13 cellular contexts compared by ENCODE assay signal in the genomic region with DNA sequence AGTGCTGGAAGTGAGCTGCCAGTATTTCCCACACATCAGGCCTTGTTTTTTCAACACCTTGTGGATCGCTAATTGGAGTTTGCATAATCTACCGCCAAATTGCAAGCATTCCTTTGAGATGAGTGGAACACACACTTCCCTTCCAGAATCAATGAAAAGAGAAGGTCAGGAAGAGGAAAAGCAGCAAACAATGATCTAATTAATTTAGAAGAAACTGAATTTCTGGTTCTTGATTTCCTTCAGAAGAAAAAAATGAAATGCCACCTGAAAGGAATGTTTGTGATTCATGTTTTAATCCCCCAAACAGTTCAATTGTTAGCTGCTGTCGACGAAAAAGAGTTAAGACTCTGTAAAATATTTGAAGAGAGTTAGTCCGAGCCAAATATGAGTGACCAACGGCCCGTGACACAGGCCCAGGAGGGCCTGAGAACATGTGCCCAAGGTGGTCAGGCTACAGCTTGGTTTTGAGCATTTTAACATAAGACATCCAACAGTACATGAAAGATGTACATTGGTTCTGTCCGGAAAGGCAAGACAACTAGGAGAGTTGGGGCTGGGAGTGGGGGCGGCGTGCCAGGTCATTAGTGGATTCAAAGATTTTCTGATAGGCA.
DNase-seq lines count a peak whose midpoint lies in the region; ATAC-seq, FAIRE-seq and TF ChIP-seq lines count a peak whose summit lies in the region.
"Had no signal": no experiment of that assay in that cellular context is flagged by ENCODE, and none has a peak within 500 bp of the region (broad histone marks: within the 10 kb centered on the region; RNA-seq: fewer than 3 reads in every experiment).

No MANE protein-coding gene starts in this region.

- peaks cover 25% of the 10 kb centered on the region for H3K4me1 Mint-ChIP-seq in astrocyte (ENCODE audit: low read depth, unreplicated experiment)

- no peaks in the 10 kb centered on the region for H4K20me1 ChIP-seq in astrocyte (ENCODE audit: insufficient read depth, low read length)

- no peaks in the 10 kb centered on the region for H3K27me3 ChIP-seq in astrocyte (ENCODE audit: insufficient read depth, low read length)
- H3K27me3 ChIP-seq: tibial artery had no signal

- no peaks in the 10 kb centered on the region for H3K79me2 ChIP-seq in astrocyte (ENCODE audit: insufficient read depth, low read length)

- peak overlapping the region; percentile 60 for H3K9ac ChIP-seq in astrocyte (ENCODE audit: low read length)

- H2AFZ ChIP-seq in astrocyte (ENCODE audit: low read depth, low read length), result no peak overlapping the region

- no peaks in the 10 kb centered on the region for H3K9me3 Mint-ChIP-seq in astrocyte (ENCODE audit: unreplicated experiment)

- TF ChIP-seq POLR2A in H54 (IDR thresholded peaks at IDR 0.05; ENCODE audit: low read depth, low read length) (no peak), GM18505 (IDR thresholded peaks at IDR 0.05; ENCODE audit: borderline replicate concordance, extremely low read depth, insufficient read depth, insufficient read length) (no peak)

- H3K4me2 ChIP-seq in astrocyte (ENCODE audit: low read length), result peak overlapping the region; percentile 51

- no peaks in the 10 kb centered on the region for H3K36me3 Mint-ChIP-seq in astrocyte (ENCODE audit: low read depth, unreplicated experiment)

- ATAC-seq in left cardiac atrium (peak; percentile 33 to 77), GM18505 (IDR thresholded peaks at IDR 0.05; ENCODE audit: unreplicated experiment) (no peak)

- H3K4me1 ChIP-seq in astrocyte (ENCODE audit: insufficient read depth, low read length), result peaks cover 33% of the 10 kb centered on the region
- H3K4me1 ChIP-seq: tibial artery had no signal

- H3K36me3 ChIP-seq in astrocyte (ENCODE audit: insufficient read depth, low read length), result no peaks in the 10 kb centered on the region
- H3K36me3 ChIP-seq: tibial artery had no signal

- no peak for TF ChIP-seq CTCF in astrocyte (IDR thresholded peaks at IDR 0.05; ENCODE audit: insufficient read depth, low read depth, low read length)

- peak overlapping the region; percentile 76 for H3K27ac ChIP-seq in astrocyte (ENCODE audit: low read depth, low read length)
- H3K27ac ChIP-seq: tibial artery had no signal

- intact Hi-C loops in left cardiac atrium (cut with DNase I), result loop anchor here in 1 of 2 donors (5.0 kb wide), 1 partner anchor 44 kb away; no protein-coding TSS in a partner anchor

- DNase-seq in H4 (ENCODE audit: low spot score), result peak; percentile 12
- peak; percentile 78 for DNase-seq in astrocyte (ENCODE audit: low read depth)
- DNase-seq in left cardiac atrium, result no peak
- peak; percentile 97 for DNase-seq in pulmonary artery endothelial cell (ENCODE audit: low read depth, low spot score)
- no peak for DNase-seq in H54 (ENCODE audit: insufficient read length, low spot score)
- DNase-seq in NCI-H2196 treated with DMSO at 0.1 percent for 48 hours (lab: John Stamatoyannopoulos, UW; ENCODE audit: unreplicated experiment), result no peak
- no peak for DNase-seq in NAMALWA (ENCODE audit: low spot score)
- DNase-seq: activated effector memory CD4-positive, alpha-beta T cell treated with anti-CD3 and anti-CD28 coated beads, Interleukin-2, amount 50 U/mL, for 16 hours; effector CD4-positive, alpha-beta T cell; NCI-H510A treated with DMSO at 0.1 percent for 48 hours; stimulated activated CD4-positive, alpha-beta T cell treated with anti-CD3 and anti-CD28 coated beads, Interleukin-2, amount 100 ng/mL, for 24 hours; tibial artery had no signal

- H3K4me3 Mint-ChIP-seq in astrocyte (ENCODE audit: unreplicated experiment), result peak overlapping the region; percentile 74

- H3K4me3 ChIP-seq in astrocyte (ENCODE audit: insufficient read depth, low read depth, low read length), result no peak overlapping the region
- H3K4me3 ChIP-seq: tibial artery had no signal

- no peaks in the 10 kb centered on the region for H3K9me3 ChIP-seq in astrocyte (ENCODE audit: insufficient read depth, low read depth, low read length)
- H3K9me3 ChIP-seq: tibial artery had no signal

- H3K27me3 Mint-ChIP-seq in astrocyte (ENCODE audit: low read depth, unreplicated experiment), result no peaks in the 10 kb centered on the region

- peak overlapping the region; percentile 100 for H3K27ac Mint-ChIP-seq in astrocyte (ENCODE audit: unreplicated experiment)

- FAIRE-seq in astrocyte (lab: Jason Lieb, UNC) (no peak), H54 (lab: Jason Lieb, UNC) (no peak)

Comparison
In these comparisons a context has a peak if more than half of its experiments do, and no peak if none do; other contexts are left out.
1. DNase-seq: peak in H4 (single experiment), astrocyte (single experiment) and pulmonary artery endothelial cell (single experiment); none in left cardiac atrium (single experiment), H54 (single experiment), NCI-H2196 treated with DMSO at 0.1 percent for 48 hours (single experiment) and NAMALWA (single experiment).